ENCODE assay signal across 10 cellular contexts in genomic region chr12:81598205-81598604, GRCh38.
A peak's percentile ranks its signal among the peaks of the same experiment; 100 is the strongest.
DNase-seq lines count a peak whose midpoint lies in the region; ATAC-seq, FAIRE-seq and TF ChIP-seq lines count a peak whose summit lies in the region.
"Had no signal": no experiment of that assay in that cellular context is flagged by ENCODE, and none has a peak within 500 bp of the region (broad histone marks: within the 10 kb centered on the region; RNA-seq: fewer than 3 reads in every experiment).

No MANE protein-coding gene starts in this region.

- H3K27me3 ChIP-seq in cardiac muscle cell, result no peaks in the 10 kb centered on the region

- H3K36me3 ChIP-seq in cardiac muscle cell (no peaks in the 10 kb centered on the region), SK-N-MC (ENCODE audit: insufficient read depth, low read length) (no peaks in the 10 kb centered on the region)

- H3K4me3 Mint-ChIP-seq in HFFc6, result no peak overlapping the region
- H3K4me3 Mint-ChIP-seq in activated T-cell treated with anti-CD3 and anti-CD28 coated beads, Interleukin-2, amount 50 U/mL, for 4 hours, result no peak overlapping the region
- H3K4me3 Mint-ChIP-seq: stimulated activated naive B cell treated with anti-CD40 and anti-IgM and Interleukin-4, amounts not matched to agents 10 μg/mL and 1 μg/mL and 100 μg/mL, for 72 hours had no signal

- no peak for TF ChIP-seq CTCF in cardiac muscle cell (IDR thresholded peaks at IDR 0.05; ENCODE audit: low read depth, low read length)
- no peak for TF ChIP-seq CTCF in HFFc6 (IDR thresholded peaks at IDR 0.05)

- peak in 1 of 2 donors; percentile 49 for DNase-seq in cardiac muscle cell (ENCODE audit: low read depth in 1 of 2, low spot score in 1 of 2)
- DNase-seq in left ventricle myocardium superior, result no peak
- DNase-seq in SK-N-MC (ENCODE audit: low read depth, low spot score), result no peak
- no peak for DNase-seq in UCSD-AML1 (lab: John Stamatoyannopoulos, UW; ENCODE audit: unreplicated experiment)
- no peak for DNase-seq in urothelium cell line (ENCODE audit: low spot score)
- no peak for DNase-seq in HFFc6
- no peak for DNase-seq in activated T-cell treated with anti-CD3 and anti-CD28 coated beads, Interleukin-2, amount 50 U/mL, for 4 hours
- DNase-seq: stimulated activated naive B cell treated with anti-CD40 and anti-IgM and Interleukin-4, amounts not matched to agents 10 μg/mL and 1 μg/mL and 100 μg/mL, for 72 hours had no signal

- no peaks in the 10 kb centered on the region for H3K4me1 Mint-ChIP-seq in HFFc6 (ENCODE audit: low read depth)
- no peaks in the 10 kb centered on the region for H3K4me1 Mint-ChIP-seq in activated T-cell treated with anti-CD3 and anti-CD28 coated beads, Interleukin-2, amount 50 U/mL, for 4 hours (ENCODE audit: low read depth)
- H3K4me1 Mint-ChIP-seq: stimulated activated naive B cell treated with anti-CD40 and anti-IgM and Interleukin-4, amounts not matched to agents 10 μg/mL and 1 μg/mL and 100 μg/mL, for 72 hours had no signal

- H3K9me3 ChIP-seq in cardiac muscle cell (ENCODE audit: low read depth), result no peaks in the 10 kb centered on the region
- H3K9me3 ChIP-seq in SK-N-MC (ENCODE audit: low read depth, low read length), result no peaks in the 10 kb centered on the region

- peaks cover 16% of the 10 kb centered on the region for H3K9me3 Mint-ChIP-seq in HFFc6
- H3K9me3 Mint-ChIP-seq in activated T-cell treated with anti-CD3 and anti-CD28 coated beads, Interleukin-2, amount 50 U/mL, for 4 hours, result no peaks in the 10 kb centered on the region
- H3K9me3 Mint-ChIP-seq: stimulated activated naive B cell treated with anti-CD40 and anti-IgM and Interleukin-4, amounts not matched to agents 10 μg/mL and 1 μg/mL and 100 μg/mL, for 72 hours had no signal

- H3K4me3 ChIP-seq in cardiac muscle cell (peak overlapping the region; percentile 49), SK-N-MC (peak overlapping the region; percentile 17; the same call in 1 of the 2 replicates)

- peaks cover 13% of the 10 kb centered on the region for H3K4me1 ChIP-seq in cardiac muscle cell (ENCODE audit: low read depth)

- no peak overlapping the region for H3K9ac ChIP-seq in SK-N-MC (ENCODE audit: insufficient read length)

- intact Hi-C loops in left ventricle myocardium superior (cut with micrococcal nuclease), result no loop called here

- H3K27ac Mint-ChIP-seq in HFFc6, result no peak overlapping the region
- H3K27ac Mint-ChIP-seq: stimulated activated naive B cell treated with anti-CD40 and anti-IgM and Interleukin-4, amounts not matched to agents 10 μg/mL and 1 μg/mL and 100 μg/mL, for 72 hours had no signal

- H3K27me3 Mint-ChIP-seq in HFFc6 (ENCODE audit: insufficient read depth), result no peaks in the 10 kb centered on the region
- H3K27me3 Mint-ChIP-seq in activated T-cell treated with anti-CD3 and anti-CD28 coated beads, Interleukin-2, amount 50 U/mL, for 4 hours (ENCODE audit: low read depth), result no peaks in the 10 kb centered on the region
- H3K27me3 Mint-ChIP-seq: stimulated activated naive B cell treated with anti-CD40 and anti-IgM and Interleukin-4, amounts not matched to agents 10 μg/mL and 1 μg/mL and 100 μg/mL, for 72 hours had no signal

- ATAC-seq in left ventricle myocardium superior (no peak), HG03460 (IDR thresholded peaks at IDR 0.05; ENCODE audit: unreplicated experiment) (peak; percentile 85)
- ATAC-seq in activated T-cell treated with anti-CD3 and anti-CD28 coated beads, Interleukin-2, amount 50 U/mL, for 4 hours, result no peak
- ATAC-seq: stimulated activated naive B cell treated with anti-CD40 and anti-IgM and Interleukin-4, amounts not matched to agents 10 μg/mL and 1 μg/mL and 100 μg/mL, for 72 hours had no signal

- H3K27ac ChIP-seq in cardiac muscle cell, result no peak overlapping the region
- no peak overlapping the region for H3K27ac ChIP-seq in SK-N-MC

- FAIRE-seq in urothelium cell line (lab: Jason Lieb, UNC), result no peak
- FAIRE-seq: colon had no signal

- H3K36me3 Mint-ChIP-seq in HFFc6 (ENCODE audit: low read depth), result 0 out of 2 replicates have a peak, but pooled peaks cover 3% of the 10 kb centered on the region
- H3K36me3 Mint-ChIP-seq in activated T-cell treated with anti-CD3 and anti-CD28 coated beads, Interleukin-2, amount 50 U/mL, for 4 hours (ENCODE audit: insufficient read depth), result no peaks in the 10 kb centered on the region
- H3K36me3 Mint-ChIP-seq: stimulated activated naive B cell treated with anti-CD40 and anti-IgM and Interleukin-4, amounts not matched to agents 10 μg/mL and 1 μg/mL and 100 μg/mL, for 72 hours had no signal
